ENCODE assay signal across 1 cellular context in the genomic region with DNA sequence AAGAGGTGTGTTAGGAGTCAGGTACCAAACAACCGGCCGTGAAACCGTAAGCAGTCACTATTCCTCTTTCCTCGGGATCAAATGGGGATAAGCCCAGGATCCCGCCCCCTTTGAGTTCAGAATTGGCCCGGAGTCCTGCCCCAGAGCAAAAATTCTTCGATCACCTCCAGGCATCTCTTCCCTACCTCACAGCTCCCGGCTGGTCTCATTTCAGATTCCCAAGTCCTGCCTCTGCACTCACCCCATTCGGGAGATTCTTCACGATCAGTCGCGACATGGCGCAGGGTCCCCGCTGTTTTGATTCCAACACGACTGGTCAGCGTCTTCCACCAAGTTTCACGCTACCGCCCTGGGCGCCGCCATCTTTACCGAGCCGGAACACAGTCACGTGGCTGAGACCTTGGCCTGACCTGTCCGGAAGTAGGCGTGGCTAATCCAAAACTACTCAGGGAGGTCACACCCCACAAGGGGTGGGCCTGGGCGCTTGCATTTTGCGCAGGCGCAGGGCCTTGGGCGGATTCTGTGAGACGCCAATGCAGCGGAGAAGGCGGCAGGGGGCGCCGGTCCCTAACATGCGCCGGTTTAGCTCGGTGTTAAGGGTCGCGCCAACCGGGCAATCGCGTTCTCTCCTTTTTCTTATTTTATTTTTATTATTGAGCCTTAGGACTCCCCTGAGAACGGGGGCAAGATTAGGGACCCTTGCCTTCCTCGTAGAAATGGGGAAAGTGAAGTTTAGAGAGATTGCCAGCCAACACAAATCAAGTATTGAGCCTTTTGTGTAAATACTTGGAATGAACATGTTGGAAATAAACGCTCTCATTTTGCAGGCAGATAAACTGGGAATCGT.
TF ChIP-seq lines count a peak whose summit lies in the region.

A gene with protein sequence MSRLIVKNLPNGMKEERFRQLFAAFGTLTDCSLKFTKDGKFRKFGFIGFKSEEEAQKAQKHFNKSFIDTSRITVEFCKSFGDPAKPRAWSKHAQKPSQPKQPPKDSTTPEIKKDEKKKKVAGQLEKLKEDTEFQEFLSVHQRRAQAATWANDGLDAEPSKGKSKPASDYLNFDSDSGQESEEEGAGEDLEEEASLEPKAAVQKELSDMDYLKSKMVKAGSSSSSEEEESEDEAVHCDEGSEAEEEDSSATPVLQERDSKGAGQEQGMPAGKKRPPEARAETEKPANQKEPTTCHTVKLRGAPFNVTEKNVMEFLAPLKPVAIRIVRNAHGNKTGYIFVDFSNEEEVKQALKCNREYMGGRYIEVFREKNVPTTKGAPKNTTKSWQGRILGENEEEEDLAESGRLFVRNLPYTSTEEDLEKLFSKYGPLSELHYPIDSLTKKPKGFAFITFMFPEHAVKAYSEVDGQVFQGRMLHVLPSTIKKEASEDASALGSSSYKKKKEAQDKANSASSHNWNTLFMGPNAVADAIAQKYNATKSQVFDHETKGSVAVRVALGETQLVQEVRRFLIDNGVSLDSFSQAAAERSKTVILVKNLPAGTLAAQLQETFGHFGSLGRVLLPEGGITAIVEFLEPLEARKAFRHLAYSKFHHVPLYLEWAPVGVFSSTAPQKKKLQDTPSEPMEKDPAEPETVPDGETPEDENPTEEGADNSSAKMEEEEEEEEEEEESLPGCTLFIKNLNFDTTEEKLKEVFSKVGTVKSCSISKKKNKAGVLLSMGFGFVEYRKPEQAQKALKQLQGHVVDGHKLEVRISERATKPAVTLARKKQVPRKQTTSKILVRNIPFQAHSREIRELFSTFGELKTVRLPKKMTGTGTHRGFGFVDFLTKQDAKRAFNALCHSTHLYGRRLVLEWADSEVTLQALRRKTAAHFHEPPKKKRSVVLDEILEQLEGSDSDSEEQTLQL (minus strand): TSS at position 375 of the 847 bp plus-strand sequence. CDS start 98 bp downstream, at position 277.

TF ChIP-seq in HepG2, 621 proteins besides CTCF, POLR2A, EP300 and RAD21 (continued from another document and continues in another):
- TF ChIP-seq CBX5 (CRISPR knock-in tag; IDR thresholded peaks at IDR 0.05; ENCODE audit: borderline replicate concordance) = 0 out of 2 replicates have a peak, but pooled peaks have one; percentile 31
- peak; percentile 39; the same call in 1 of the 2 replicates for TF ChIP-seq BCL6 (CRISPR knock-in tag; IDR thresholded peaks at IDR 0.05)
- TF ChIP-seq MYC (CRISPR knock-in tag; IDR thresholded peaks at IDR 0.05; ENCODE audit: borderline replicate concordance) = peak; percentile 90
- TF ChIP-seq, protein P1, sequence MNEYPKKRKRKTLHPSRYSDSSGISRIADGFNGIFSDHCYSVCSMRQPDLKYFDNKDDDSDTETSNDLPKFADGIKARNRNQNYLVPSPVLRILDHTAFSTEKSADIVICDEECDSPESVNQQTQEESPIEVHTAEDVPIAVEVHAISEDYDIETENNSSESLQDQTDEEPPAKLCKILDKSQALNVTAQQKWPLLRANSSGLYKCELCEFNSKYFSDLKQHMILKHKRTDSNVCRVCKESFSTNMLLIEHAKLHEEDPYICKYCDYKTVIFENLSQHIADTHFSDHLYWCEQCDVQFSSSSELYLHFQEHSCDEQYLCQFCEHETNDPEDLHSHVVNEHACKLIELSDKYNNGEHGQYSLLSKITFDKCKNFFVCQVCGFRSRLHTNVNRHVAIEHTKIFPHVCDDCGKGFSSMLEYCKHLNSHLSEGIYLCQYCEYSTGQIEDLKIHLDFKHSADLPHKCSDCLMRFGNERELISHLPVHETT (CRISPR knock-in tag; conservative IDR thresholded peaks at IDR 0.05) = no peak
- no peak for TF ChIP-seq ZKSCAN5 (CRISPR knock-in tag; IDR thresholded peaks at IDR 0.05)
- TF ChIP-seq ZNF235 (CRISPR knock-in tag; IDR thresholded peaks at IDR 0.05; ENCODE audit: borderline replicate concordance) = no peak
- peak; percentile 86 for TF ChIP-seq ZNF574 (CRISPR knock-in tag; IDR thresholded peaks at IDR 0.05)
- peak; percentile 84; the same call in 1 of the 2 replicates for TF ChIP-seq TARDBP (CRISPR knock-in tag; IDR thresholded peaks at IDR 0.05)
- no peak for TF ChIP-seq ZNF724P (CRISPR knock-in tag; IDR thresholded peaks at IDR 0.05; ENCODE audit: borderline replicate concordance)
- no peak for TF ChIP-seq SNAI1 (CRISPR knock-in tag; IDR thresholded peaks at IDR 0.05; ENCODE audit: borderline replicate concordance)
- TF ChIP-seq RELA (CRISPR knock-in tag; IDR thresholded peaks at IDR 0.05) = no peak
- no peak for TF ChIP-seq ZNF10 (CRISPR knock-in tag; IDR thresholded peaks at IDR 0.05; ENCODE audit: borderline replicate concordance, low read depth)
- TF ChIP-seq ZNF563 (CRISPR knock-in tag; IDR thresholded peaks at IDR 0.05) = no peak
- TF ChIP-seq GATAD1 (CRISPR knock-in tag; IDR thresholded peaks at IDR 0.05) = peak; percentile 100
- peak; percentile 53; the same call in 1 of the 2 replicates for TF ChIP-seq SP5 (CRISPR knock-in tag; IDR thresholded peaks at IDR 0.05; ENCODE audit: borderline replicate concordance, low read depth)
- TF ChIP-seq NBN (conservative IDR thresholded peaks at IDR 0.05) = no peak
- no peak for TF ChIP-seq SMARCE1 (IDR thresholded peaks at IDR 0.05; ENCODE audit: borderline replicate concordance)
- TF ChIP-seq PHF20 (CRISPR knock-in tag; IDR thresholded peaks at IDR 0.05) = peak; percentile 98
- TF ChIP-seq NONO (IDR thresholded peaks at IDR 0.05) = no peak
- TF ChIP-seq NONO (CRISPR knock-in tag; conservative IDR thresholded peaks at IDR 0.05) = peak; percentile 87
- peak; percentile 77 for TF ChIP-seq TAF1 (CRISPR knock-in tag; IDR thresholded peaks at IDR 0.05)
- no peak for TF ChIP-seq TEAD2 (CRISPR knock-in tag; IDR thresholded peaks at IDR 0.05)
- TF ChIP-seq ZNF232 (CRISPR knock-in tag; IDR thresholded peaks at IDR 0.05; ENCODE audit: borderline replicate concordance) = 0 out of 2 replicates have a peak, but pooled peaks have one; percentile 19
- TF ChIP-seq ZHX1 (CRISPR knock-in tag; IDR thresholded peaks at IDR 0.05; ENCODE audit: low read depth) = 0 out of 2 replicates have a peak, but pooled peaks have one; percentile 21
- TF ChIP-seq TRIM24 (CRISPR knock-in tag; IDR thresholded peaks at IDR 0.05) = no peak
- TF ChIP-seq HHEX (CRISPR knock-in tag; IDR thresholded peaks at IDR 0.05) = no peak
- peak; percentile 82 for TF ChIP-seq RXRA (CRISPR knock-in tag; IDR thresholded peaks at IDR 0.05)
- no peak for TF ChIP-seq ZFP36 (IDR thresholded peaks at IDR 0.05; ENCODE audit: borderline replicate concordance, low read depth, low read length, partially characterized antibody)
- no peak for TF ChIP-seq CCDC6 (CRISPR knock-in tag; IDR thresholded peaks at IDR 0.05)
- no peak for TF ChIP-seq NCOA2 (CRISPR knock-in tag; IDR thresholded peaks at IDR 0.05)
- TF ChIP-seq HNRNPH1 (optimal IDR thresholded peaks at IDR 0.05; ENCODE audit: low read depth, low read length) = no peak
- no peak for TF ChIP-seq NFKBIZ (CRISPR knock-in tag; IDR thresholded peaks at IDR 0.05)
- no peak for TF ChIP-seq FOXC1 (CRISPR knock-in tag; IDR thresholded peaks at IDR 0.05; ENCODE audit: borderline replicate concordance)
- TF ChIP-seq, protein P2, sequence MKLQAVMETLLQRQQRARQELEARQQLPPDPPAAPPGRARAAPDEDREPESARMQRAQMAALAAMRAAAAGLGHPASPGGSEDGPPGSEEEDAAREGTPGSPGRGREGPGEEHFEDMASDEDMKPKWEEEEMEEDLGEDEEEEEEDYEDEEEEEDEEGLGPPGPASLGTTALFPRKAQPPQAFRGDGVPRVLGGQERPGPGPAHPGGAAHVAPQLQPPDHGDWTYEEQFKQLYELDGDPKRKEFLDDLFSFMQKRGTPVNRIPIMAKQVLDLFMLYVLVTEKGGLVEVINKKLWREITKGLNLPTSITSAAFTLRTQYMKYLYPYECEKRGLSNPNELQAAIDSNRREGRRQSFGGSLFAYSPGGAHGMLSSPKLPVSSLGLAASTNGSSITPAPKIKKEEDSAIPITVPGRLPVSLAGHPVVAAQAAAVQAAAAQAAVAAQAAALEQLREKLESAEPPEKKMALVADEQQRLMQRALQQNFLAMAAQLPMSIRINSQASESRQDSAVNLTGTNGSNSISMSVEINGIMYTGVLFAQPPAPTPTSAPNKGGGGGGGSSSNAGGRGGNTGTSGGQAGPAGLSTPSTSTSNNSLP (IDR thresholded peaks at IDR 0.05; ENCODE audit: low read depth, low read length) = no peak
- peak; percentile 99; the same call in 1 of the 2 replicates for TF ChIP-seq MXD1 (CRISPR knock-in tag; IDR thresholded peaks at IDR 0.05)
- no peak for TF ChIP-seq SRSF1 (optimal IDR thresholded peaks at IDR 0.05; ENCODE audit: low read depth, low read length)
- TF ChIP-seq ZNF260 (CRISPR knock-in tag; IDR thresholded peaks at IDR 0.05; ENCODE audit: borderline replicate concordance, low read depth) = no peak
- TF ChIP-seq ZZZ3 (CRISPR knock-in tag; IDR thresholded peaks at IDR 0.05; ENCODE audit: borderline replicate concordance) = peak; percentile 34; the same call in 1 of the 2 replicates
- 0 out of 2 replicates have a peak, but pooled peaks have one; percentile 48 for TF ChIP-seq ELF3 (CRISPR knock-in tag; IDR thresholded peaks at IDR 0.05)
- TF ChIP-seq MTF2 (CRISPR knock-in tag; IDR thresholded peaks at IDR 0.05; ENCODE audit: borderline replicate concordance) = no peak
- TF ChIP-seq ZNF501 (CRISPR knock-in tag; IDR thresholded peaks at IDR 0.05) = peak; percentile 34; the same call in 1 of the 2 replicates
- TF ChIP-seq PCBP1 (IDR thresholded peaks at IDR 0.05; ENCODE audit: borderline replicate concordance, low read depth, low read length) = no peak
- TF ChIP-seq ZIK1 (CRISPR knock-in tag; IDR thresholded peaks at IDR 0.05; ENCODE audit: borderline replicate concordance, low read depth) = no peak
- TF ChIP-seq ZNF431 (CRISPR knock-in tag; IDR thresholded peaks at IDR 0.05; ENCODE audit: borderline replicate concordance, low read depth) = no peak
- TF ChIP-seq GABPA (IDR thresholded peaks at IDR 0.05; ENCODE audit: low read depth, low read length) = peak; percentile 53
- TF ChIP-seq GABPA (CRISPR knock-in tag; IDR thresholded peaks at IDR 0.05; ENCODE audit: low read depth) = peak; percentile 90
- no peak for TF ChIP-seq SIX1 (CRISPR knock-in tag; IDR thresholded peaks at IDR 0.05; ENCODE audit: borderline replicate concordance)
- peak; percentile 79 for TF ChIP-seq ZNF781 (CRISPR knock-in tag; IDR thresholded peaks at IDR 0.05; ENCODE audit: borderline replicate concordance, not compliant biosample characterization)
- TF ChIP-seq SRF (IDR thresholded peaks at IDR 0.05; ENCODE audit: low read depth, low read length) = peak; percentile 58; the same call in 1 of the 2 replicates
- TF ChIP-seq ZBTB26 (CRISPR knock-in tag; IDR thresholded peaks at IDR 0.05; ENCODE audit: borderline replicate concordance) = no peak
- TF ChIP-seq ISL2 (CRISPR knock-in tag; IDR thresholded peaks at IDR 0.05) = no peak
- no peak for TF ChIP-seq ZNF75D (CRISPR knock-in tag; IDR thresholded peaks at IDR 0.05; ENCODE audit: borderline replicate concordance)
- TF ChIP-seq ZSCAN25 (CRISPR knock-in tag; IDR thresholded peaks at IDR 0.05) = peak; percentile 20; the same call in 1 of the 2 replicates
